Comparison of ENCODE assay signal across 17 cellular contexts in genomic region chr5:178532666-178533065, GRCh38. TPM values are rescaled to one million over a fixed set of nuclear protein-coding genes. Genes with fewer than 3 reads are reported as not detected.
"Had no signal": no experiment of that assay in that cellular context is flagged by ENCODE, and none has a peak within 500 bp of the region (broad histone marks: within the 10 kb centered on the region; RNA-seq: fewer than 3 reads in every experiment).

No MANE protein-coding gene starts in this region.

- H3K27ac ChIP-seq: cardiac muscle cell, colonic mucosa, foreskin keratinocyte, thyroid gland, uterus, WERI-Rb-1 had no signal

- FAIRE-seq: endothelial cell of umbilical vein, small intestine had no signal

- ATAC-seq: activated T-helper 17 cell treated with anti-CD3 and anti-CD28 coated beads, Interleukin-2, amount 50 U/mL, for 72 hours; foreskin keratinocyte; naive thymus-derived CD8-positive, alpha-beta T cell; right cardiac atrium; stimulated activated effector memory CD8-positive, alpha-beta T cell treated with anti-CD3 and anti-CD28 coated beads, Interleukin-12 subunit alpha, Interleukin-12 subunit beta, amount 100 ng/mL, for 72 hours had no signal

- H3K4me3 Mint-ChIP-seq: activated CD4-positive, alpha-beta T cell treated with anti-CD3 and anti-CD28 coated beads, Interleukin-2, amount 10 ng/mL, durations not matched to agents 24 days and 14 days; activated naive CD4-positive, alpha-beta T cell treated with anti-CD3 and anti-CD28 coated beads for 36 hours; activated T-helper 17 cell treated with anti-CD3 and anti-CD28 coated beads, Interleukin-2, amount 50 U/mL, for 72 hours; naive thymus-derived CD8-positive, alpha-beta T cell; stimulated activated effector memory CD8-positive, alpha-beta T cell treated with anti-CD3 and anti-CD28 coated beads, Interleukin-12 subunit alpha, Interleukin-12 subunit beta, amount 100 ng/mL, for 72 hours had no signal

- H3K36me3 ChIP-seq: cardiac muscle cell, colonic mucosa, thyroid gland, uterus, WERI-Rb-1 had no signal

- H3K4me1 ChIP-seq: colonic mucosa, foreskin keratinocyte, uterus had no signal

- H3K4me1 Mint-ChIP-seq: activated CD4-positive, alpha-beta T cell treated with anti-CD3 and anti-CD28 coated beads, Interleukin-2, amount 10 ng/mL, durations not matched to agents 24 days and 14 days; activated T-helper 17 cell treated with anti-CD3 and anti-CD28 coated beads, Interleukin-2, amount 50 U/mL, for 72 hours; stimulated activated effector memory CD8-positive, alpha-beta T cell treated with anti-CD3 and anti-CD28 coated beads, Interleukin-12 subunit alpha, Interleukin-12 subunit beta, amount 100 ng/mL, for 72 hours had no signal

- H3K27me3 Mint-ChIP-seq: activated CD4-positive, alpha-beta T cell treated with anti-CD3 and anti-CD28 coated beads, Interleukin-2, amount 10 ng/mL, durations not matched to agents 24 days and 14 days; activated T-helper 17 cell treated with anti-CD3 and anti-CD28 coated beads, Interleukin-2, amount 50 U/mL, for 72 hours; naive thymus-derived CD8-positive, alpha-beta T cell had no signal

- H3K9me3 Mint-ChIP-seq: activated CD4-positive, alpha-beta T cell treated with anti-CD3 and anti-CD28 coated beads, Interleukin-2, amount 10 ng/mL, durations not matched to agents 24 days and 14 days; activated naive CD4-positive, alpha-beta T cell treated with anti-CD3 and anti-CD28 coated beads for 36 hours; activated T-helper 17 cell treated with anti-CD3 and anti-CD28 coated beads, Interleukin-2, amount 50 U/mL, for 72 hours; naive thymus-derived CD8-positive, alpha-beta T cell; stimulated activated effector memory CD8-positive, alpha-beta T cell treated with anti-CD3 and anti-CD28 coated beads, Interleukin-12 subunit alpha, Interleukin-12 subunit beta, amount 100 ng/mL, for 72 hours had no signal

- H3K9me3 ChIP-seq: colonic mucosa, thyroid gland, uterus had no signal

- H3K27ac Mint-ChIP-seq: activated CD4-positive, alpha-beta T cell treated with anti-CD3 and anti-CD28 coated beads, Interleukin-2, amount 10 ng/mL, durations not matched to agents 24 days and 14 days; activated naive CD4-positive, alpha-beta T cell treated with anti-CD3 and anti-CD28 coated beads for 36 hours; activated T-helper 17 cell treated with anti-CD3 and anti-CD28 coated beads, Interleukin-2, amount 50 U/mL, for 72 hours; progenitor cell of endocrine pancreas; stimulated activated effector memory CD8-positive, alpha-beta T cell treated with anti-CD3 and anti-CD28 coated beads, Interleukin-12 subunit alpha, Interleukin-12 subunit beta, amount 100 ng/mL, for 72 hours had no signal

- DNase-seq: activated CD4-positive, alpha-beta T cell treated with anti-CD3 and anti-CD28 coated beads, Interleukin-2, amount 10 ng/mL, durations not matched to agents 24 days and 14 days; activated naive CD4-positive, alpha-beta T cell treated with anti-CD3 and anti-CD28 coated beads for 36 hours; colonic mucosa; foreskin keratinocyte; mammary epithelial cell; naive thymus-derived CD8-positive, alpha-beta T cell; nucleus accumbens; right cardiac atrium; small intestine; thyroid gland; uterus; WERI-Rb-1 had no signal

- H3K36me3 Mint-ChIP-seq: naive thymus-derived CD8-positive, alpha-beta T cell; stimulated activated effector memory CD8-positive, alpha-beta T cell treated with anti-CD3 and anti-CD28 coated beads, Interleukin-12 subunit alpha, Interleukin-12 subunit beta, amount 100 ng/mL, for 72 hours had no signal

- H3K27me3 ChIP-seq: cardiac muscle cell, colonic mucosa, foreskin keratinocyte, thyroid gland, uterus had no signal

- H3K4me3 ChIP-seq: cardiac muscle cell, colonic mucosa, thyroid gland, uterus had no signal

RNA-seq across cellular contexts. Expression of gene COL23A1, which starts 57.5 kb away (rescaled TPM):
- total RNA-seq: endothelial cell of umbilical vein had no signal
- polyA plus RNA-seq: endothelial cell of umbilical vein had no signal
